In genomic region chr3:69541823-69542264, GRCh38 we compare ENCODE assay signal across 10 cellular contexts.
DNase-seq lines count a peak whose midpoint lies in the region; ATAC-seq, FAIRE-seq and TF ChIP-seq lines count a peak whose summit lies in the region.
"Had no signal": no experiment of that assay in that cellular context is flagged by ENCODE, and none has a peak within 500 bp of the region (broad histone marks: within the 10 kb centered on the region; RNA-seq: fewer than 3 reads in every experiment).

No MANE protein-coding gene starts in this region.

- H3K4me1 Mint-ChIP-seq in effector memory CD8-positive, alpha-beta T cell (ENCODE audit: low read depth in 2 of 2): peaks cover 0 to 2% of the 10 kb centered on the region in 2 donors
- no peaks in the 10 kb centered on the region for H3K4me1 Mint-ChIP-seq in activated T-helper 1 cell treated with anti-CD3 and anti-CD28 coated beads, Interleukin-12 subunit alpha, Interleukin-12 subunit beta, Interleukin-2, Interleukin-4 antibody, amounts not matched to agents 30 ng/mL and 10 ng/mL and 1 ng/mL, durations not matched to agents 14 hours and 24 hours and 36 hours (ENCODE audit: low read depth)

- H3K27ac ChIP-seq in keratinocyte (ENCODE audit: control insufficient read depth, insufficient read depth, low read length): peak overlapping the region; percentile 88
- peak overlapping the region; percentile 56 for H3K27ac ChIP-seq in temporal lobe (ENCODE audit: low read depth, low read length)

- no peaks in the 10 kb centered on the region for H3K9me3 Mint-ChIP-seq in effector memory CD8-positive, alpha-beta T cell
- H3K9me3 Mint-ChIP-seq in activated T-helper 1 cell treated with anti-CD3 and anti-CD28 coated beads, Interleukin-12 subunit alpha, Interleukin-12 subunit beta, Interleukin-2, Interleukin-4 antibody, amounts not matched to agents 30 ng/mL and 10 ng/mL and 1 ng/mL, durations not matched to agents 14 hours and 24 hours and 36 hours: no peaks in the 10 kb centered on the region

- peaks cover 26% of the 10 kb centered on the region for H3K4me1 ChIP-seq in keratinocyte (ENCODE audit: control insufficient read depth, extremely low read depth, insufficient read depth, low read length)

- no peak overlapping the region for H3K27ac Mint-ChIP-seq in effector memory CD8-positive, alpha-beta T cell
- no peak overlapping the region for H3K27ac Mint-ChIP-seq in activated T-helper 1 cell treated with anti-CD3 and anti-CD28 coated beads, Interleukin-12 subunit alpha, Interleukin-12 subunit beta, Interleukin-2, Interleukin-4 antibody, amounts not matched to agents 30 ng/mL and 10 ng/mL and 1 ng/mL, durations not matched to agents 14 hours and 24 hours and 36 hours
- H3K27ac Mint-ChIP-seq: T-helper 17 cell had no signal

- dilution Hi-C loops in keratinocyte (cut with MboI; ENCODE audit: extremely low pct_ligation_motif_present, low sequenced_read_pairs): no loop called here

- H3K36me3 Mint-ChIP-seq in effector memory CD8-positive, alpha-beta T cell (ENCODE audit: insufficient read depth): no peaks in the 10 kb centered on the region
- H3K36me3 Mint-ChIP-seq in activated T-helper 1 cell treated with anti-CD3 and anti-CD28 coated beads, Interleukin-12 subunit alpha, Interleukin-12 subunit beta, Interleukin-2, Interleukin-4 antibody, amounts not matched to agents 30 ng/mL and 10 ng/mL and 1 ng/mL, durations not matched to agents 14 hours and 24 hours and 36 hours (ENCODE audit: low read depth): no peaks in the 10 kb centered on the region

- peaks cover 41% of the 10 kb centered on the region for H3K79me2 ChIP-seq in keratinocyte (ENCODE audit: control insufficient read depth, insufficient read depth, low read length)

- peak overlapping the region; percentile 54 for H3K4me2 ChIP-seq in keratinocyte (ENCODE audit: control insufficient read depth, extremely low read depth, insufficient read depth, low read depth, low read length)

- TF ChIP-seq CTCF in cardiac fibroblast (IDR thresholded peaks at IDR 0.05; ENCODE audit: low read depth, low read length) (no peak), keratinocyte (optimal IDR thresholded peaks at IDR 0.05 in 1 of 3, IDR thresholded peaks at IDR 0.05 in 1 of 3, conservative IDR thresholded peaks at IDR 0.05 in 1 of 3; ENCODE audit: extremely low read depth in 1 of 3, insufficient read depth in 2 of 3, low read length in 3 of 3) (no peak)

- ATAC-seq in effector memory CD8-positive, alpha-beta T cell (replicated peaks): no peak
- ATAC-seq: T-helper 17 cell had no signal

- peaks cover 8% of the 10 kb centered on the region for H4K20me1 ChIP-seq in keratinocyte (ENCODE audit: control insufficient read depth, extremely low read depth, insufficient read depth, low read length)

- FAIRE-seq in keratinocyte (lab: Jason Lieb, UNC): no peak

- no peaks in the 10 kb centered on the region for H3K9me3 ChIP-seq in keratinocyte (ENCODE audit: control insufficient read depth, low read depth, low read length)

- intact Hi-C loops in activated T-helper 1 cell treated with anti-CD3 and anti-CD28 coated beads, Interleukin-12 subunit alpha, Interleukin-12 subunit beta, Interleukin-2, Interleukin-4 antibody, amounts not matched to agents 30 ng/mL and 10 ng/mL and 1 ng/mL, durations not matched to agents 14 hours and 24 hours and 36 hours (cut with micrococcal nuclease): loop anchor here (5.0 kb wide), 1 partner anchor 220 kb away; no protein-coding TSS in a partner anchor

- peak overlapping the region; percentile 41 for H2AFZ ChIP-seq in keratinocyte (ENCODE audit: control insufficient read depth, low read length)

- peak overlapping the region; percentile 86 for H3K9ac ChIP-seq in keratinocyte (ENCODE audit: control insufficient read depth, extremely low read depth, insufficient read depth, low read length)

- H3K4me3 ChIP-seq in cardiac fibroblast (replicated peaks in 1 of 2; ENCODE audit: low read depth in 2 of 2, low read length in 2 of 2) (peak overlapping the region; percentile 22 to 36), keratinocyte (ENCODE audit: control insufficient read depth in 2 of 3, extremely low read depth in 1 of 3, insufficient read depth in 2 of 3, low read depth in 1 of 3, low read length in 3 of 3) (peak overlapping the region; percentile 77 to 89 (median 85))

- H3K9me1 ChIP-seq in keratinocyte (ENCODE audit: control insufficient read depth, extremely low read depth, insufficient read depth, low read length): no peaks in the 10 kb centered on the region

- H3K27me3 Mint-ChIP-seq in effector memory CD8-positive, alpha-beta T cell: peaks cover 37 to 62% of the 10 kb centered on the region in 2 donors
- H3K27me3 Mint-ChIP-seq in activated T-helper 1 cell treated with anti-CD3 and anti-CD28 coated beads, Interleukin-12 subunit alpha, Interleukin-12 subunit beta, Interleukin-2, Interleukin-4 antibody, amounts not matched to agents 30 ng/mL and 10 ng/mL and 1 ng/mL, durations not matched to agents 14 hours and 24 hours and 36 hours (ENCODE audit: insufficient read depth): peaks cover 45% of the 10 kb centered on the region

- no peaks in the 10 kb centered on the region for H3K27me3 ChIP-seq in keratinocyte (ENCODE audit: control insufficient read depth, extremely low read depth, insufficient read depth, low read length)

- DNase-seq in NCI-H2081 (lab: John Stamatoyannopoulos, UW): peak; percentile 38 to 45
- DNase-seq in NCI-H2081 treated with DMSO at 0.1 percent for 48 hours (lab: John Stamatoyannopoulos, UW): no peak
- DNase-seq in cardiac fibroblast (ENCODE audit: low read depth in 2 of 2): peak; percentile 7 to 28
- no peak for DNase-seq in keratinocyte (ENCODE audit: low read depth, low spot score)
- DNase-seq in effector memory CD8-positive, alpha-beta T cell: no peak
- DNase-seq in HuH-7 (ENCODE audit: low spot score): no peak
- DNase-seq in activated T-helper 1 cell treated with anti-CD3 and anti-CD28 coated beads, Interleukin-12 subunit alpha, Interleukin-12 subunit beta, Interleukin-2, Interleukin-4 antibody, amounts not matched to agents 30 ng/mL and 10 ng/mL and 1 ng/mL, durations not matched to agents 14 hours and 24 hours and 36 hours (ENCODE audit: low spot score): no peak
- DNase-seq: ACHN, T-helper 17 cell had no signal

- H3K36me3 ChIP-seq in keratinocyte (ENCODE audit: control insufficient read depth in 2 of 2, extremely low read depth in 1 of 2, insufficient read depth in 2 of 2, low read length in 2 of 2): no peaks in the 10 kb centered on the region

- H3K4me3 Mint-ChIP-seq in effector memory CD8-positive, alpha-beta T cell: no peak overlapping the region
- no peak overlapping the region for H3K4me3 Mint-ChIP-seq in activated T-helper 1 cell treated with anti-CD3 and anti-CD28 coated beads, Interleukin-12 subunit alpha, Interleukin-12 subunit beta, Interleukin-2, Interleukin-4 antibody, amounts not matched to agents 30 ng/mL and 10 ng/mL and 1 ng/mL, durations not matched to agents 14 hours and 24 hours and 36 hours

Comparison
In these comparisons a context has a peak if more than half of its experiments do, and no peak if none do; other contexts are left out.
1. DNase-seq: peak in NCI-H2081 (2 of 2) and cardiac fibroblast (2 of 2); none in NCI-H2081 treated with DMSO at 0.1 percent for 48 hours (single experiment), keratinocyte (single experiment), effector memory CD8-positive, alpha-beta T cell (0 of 3), HuH-7 (single experiment) and activated T-helper 1 cell treated with anti-CD3 and anti-CD28 coated beads, Interleukin-12 subunit alpha, Interleukin-12 subunit beta, Interleukin-2, Interleukin-4 antibody, amounts not matched to agents 30 ng/mL and 10 ng/mL and 1 ng/mL, durations not matched to agents 14 hours and 24 hours and 36 hours (single experiment).